ENCODE assay signal across 35 cellular contexts in the genomic region with DNA sequence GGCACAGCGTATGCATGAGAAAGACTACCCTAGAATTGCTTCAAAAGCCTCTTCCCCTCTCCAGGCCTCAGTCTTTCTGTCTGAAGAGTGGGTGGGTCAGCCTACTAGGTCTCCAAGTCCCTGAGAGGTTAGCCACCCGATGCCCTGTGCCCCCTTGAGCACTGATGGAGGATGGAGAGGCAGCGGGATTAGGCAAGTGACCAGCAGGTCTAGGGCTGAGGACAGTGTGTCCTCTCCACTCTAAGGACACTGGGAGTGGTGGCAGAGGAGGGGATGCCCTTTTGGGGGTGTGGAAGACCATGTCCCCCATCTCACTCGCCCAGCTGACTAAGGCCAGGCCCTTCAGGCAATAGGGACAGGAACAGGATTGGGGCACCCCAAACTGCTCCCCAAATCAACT.
"Had no signal": no experiment of that assay in that cellular context is flagged by ENCODE, and none has a peak within 500 bp of the region (broad histone marks: within the 10 kb centered on the region; RNA-seq: fewer than 3 reads in every experiment).

No MANE protein-coding gene starts in this region.

- H3K27ac ChIP-seq: adrenal gland, body of pancreas, brain microvascular endothelial cell, breast epithelium, VCaP had no signal

- H3K36me3 Mint-ChIP-seq: activated CD8-positive, alpha-beta memory T cell treated with anti-CD3 and anti-CD28 coated beads, Interleukin-2, amount 10 ng/mL, durations not matched to agents 7 days and 5 days; activated naive CD4-positive, alpha-beta T cell treated with anti-CD3 and anti-CD28 coated beads, Interleukin-2, amount 50 U/mL, for 72 hours; activated naive CD8-positive, alpha-beta T cell treated with anti-CD3 and anti-CD28 coated beads for 36 hours had no signal

- H3K9me3 Mint-ChIP-seq: activated B cell treated with CpG ODN at 0.5 μM for 24 hours; activated CD4-positive, alpha-beta memory T cell treated with anti-CD3 and anti-CD28 coated beads, Interleukin-2, amount 10 ng/mL, durations not matched to agents 7 days and 5 days; activated CD4-positive, alpha-beta T cell treated with anti-CD3 and anti-CD28 coated beads, Interleukin-2, amount 10 ng/mL, durations not matched to agents 24 days and 14 days; activated naive CD4-positive, alpha-beta T cell treated with anti-CD3 and anti-CD28 coated beads, Interleukin-2, amount 50 U/mL, for 72 hours; activated naive CD8-positive, alpha-beta T cell treated with anti-CD3 and anti-CD28 coated beads for 36 hours; activated T-cell treated with anti-CD3 and anti-CD28 coated beads, Interleukin-2, amount 50 U/mL, for 24 hours; activated T-helper 2 cell treated with anti-CD3 and anti-CD28 coated beads, Interferon-gamma antibody, Interleukin-2, Interleukin-4, amounts not matched to agents 10 μg/mL and 5 μg/mL and 100 μg/mL, durations not matched to agents 14 hours and 24 hours and 36 hours; T-helper 2 cell treated with Interferon-gamma antibody and Interleukin-4, amounts not matched to agents 5 μg/mL and 100 μg/mL, for 36 hours had no signal

- H3K27me3 ChIP-seq: adrenal gland, body of pancreas, brain microvascular endothelial cell, breast epithelium had no signal

- H3K27ac Mint-ChIP-seq: activated B cell treated with CpG ODN at 0.5 μM for 24 hours; activated CD4-positive, alpha-beta memory T cell treated with anti-CD3 and anti-CD28 coated beads, Interleukin-2, amount 10 ng/mL, durations not matched to agents 7 days and 5 days; activated CD4-positive, alpha-beta T cell treated with anti-CD3 and anti-CD28 coated beads, Interleukin-2, amount 10 ng/mL, durations not matched to agents 24 days and 14 days; activated CD8-positive, alpha-beta memory T cell treated with anti-CD3 and anti-CD28 coated beads, Interleukin-2, amount 10 ng/mL, durations not matched to agents 7 days and 5 days; activated CD8-positive, alpha-beta T cell treated with anti-CD3 and anti-CD28 coated beads, Interleukin-2, amount 10 ng/mL, durations not matched to agents 7 days and 5 days; activated naive CD4-positive, alpha-beta T cell treated with anti-CD3 and anti-CD28 coated beads, Interleukin-2, amount 50 U/mL, for 72 hours; activated naive CD8-positive, alpha-beta T cell treated with anti-CD3 and anti-CD28 coated beads for 36 hours; activated T-cell treated with anti-CD3 and anti-CD28 coated beads, Interleukin-2, amount 50 U/mL, for 24 hours; activated T-helper 2 cell treated with anti-CD3 and anti-CD28 coated beads, Interferon-gamma antibody, Interleukin-2, Interleukin-4, amounts not matched to agents 10 μg/mL and 5 μg/mL and 100 μg/mL, durations not matched to agents 14 hours and 24 hours and 36 hours; T-helper 1 cell treated with Interleukin-12 subunit alpha and Interleukin-12 subunit beta and Interleukin-4 antibody, amounts not matched to agents 30 μg/mL and 1 μg/mL, for 36 hours; T-helper 2 cell treated with Interferon-gamma antibody and Interleukin-4, amounts not matched to agents 5 μg/mL and 100 μg/mL, for 36 hours had no signal

- H3K4me3 ChIP-seq: adrenal gland, body of pancreas, breast epithelium had no signal

- DNase-seq: activated B cell treated with CpG ODN at 0.5 μM for 24 hours; activated CD4-positive, alpha-beta memory T cell treated with anti-CD3 and anti-CD28 coated beads, Interleukin-2, amount 10 ng/mL, durations not matched to agents 7 days and 5 days; activated CD4-positive, alpha-beta T cell treated with anti-CD3 and anti-CD28 coated beads for 4 hours; activated CD4-positive, alpha-beta T cell treated with anti-CD3 and anti-CD28 coated beads, Interleukin-2, amount 10 ng/mL, durations not matched to agents 24 days and 14 days; activated CD4-positive, alpha-beta T cell treated with anti-CD3 and anti-CD28 coated beads, Interleukin-2, amount 50 U/mL, for 1 hour; activated CD4-positive, alpha-beta T cell treated with anti-CD3 and anti-CD28 coated beads, Interleukin-2, amount 50 U/mL, for 48 hours; activated CD4-positive, CD25-positive, alpha-beta regulatory T cell treated with anti-CD3 and anti-CD28 coated beads, Interleukin-2, amount 50 U/mL, for 72 hours; activated CD8-positive, alpha-beta memory T cell treated with anti-CD3 and anti-CD28 coated beads for 24 hours; activated CD8-positive, alpha-beta memory T cell treated with anti-CD3 and anti-CD28 coated beads, Interleukin-2, amount 10 ng/mL, durations not matched to agents 7 days and 5 days; activated CD8-positive, alpha-beta memory T cell treated with anti-CD3 and anti-CD28 coated beads, Interleukin-2, amount 50 U/mL, for 48 hours; activated CD8-positive, alpha-beta T cell treated with anti-CD3 and anti-CD28 coated beads, Interleukin-2, amount 10 ng/mL, durations not matched to agents 7 days and 5 days; activated effector memory CD4-positive, alpha-beta T cell treated with Interleukin-2 at 50 U/mL for 16 hours; activated gamma-delta T cell; activated naive CD4-positive, alpha-beta T cell treated with anti-CD3 and anti-CD28 coated beads, Interleukin-2, amount 50 U/mL, for 16 hours; activated naive CD4-positive, alpha-beta T cell treated with Interleukin-2 at 50 U/mL for 16 hours; activated naive CD8-positive, alpha-beta T cell treated with anti-CD3 and anti-CD28 coated beads for 36 hours; activated T-cell treated with anti-CD3 and anti-CD28 coated beads, Interleukin-2, amount 50 U/mL, for 24 hours; activated T-cell treated with anti-CD3 and anti-CD28 coated beads, Interleukin-2, amount 50 U/mL, for 48 hours; adrenal gland; amniotic stem cell; aorta; body of pancreas; brain microvascular endothelial cell; central memory CD4-positive, alpha-beta T cell; T-helper 1 cell; T-helper 2 cell; T-helper 9 cell had no signal

- H3K36me3 ChIP-seq: adrenal gland, brain microvascular endothelial cell, breast epithelium had no signal

- H3K9me3 ChIP-seq: adrenal gland, body of pancreas had no signal

- H3K4me1 ChIP-seq: body of pancreas, breast epithelium had no signal

- H3K27me3 Mint-ChIP-seq: activated CD4-positive, alpha-beta memory T cell treated with anti-CD3 and anti-CD28 coated beads, Interleukin-2, amount 10 ng/mL, durations not matched to agents 7 days and 5 days; activated CD4-positive, alpha-beta T cell treated with anti-CD3 and anti-CD28 coated beads, Interleukin-2, amount 10 ng/mL, durations not matched to agents 24 days and 14 days; activated naive CD8-positive, alpha-beta T cell treated with anti-CD3 and anti-CD28 coated beads for 36 hours; activated T-cell treated with anti-CD3 and anti-CD28 coated beads, Interleukin-2, amount 50 U/mL, for 24 hours had no signal

- H3K4me1 Mint-ChIP-seq: activated CD4-positive, alpha-beta memory T cell treated with anti-CD3 and anti-CD28 coated beads, Interleukin-2, amount 10 ng/mL, durations not matched to agents 7 days and 5 days; activated CD4-positive, alpha-beta T cell treated with anti-CD3 and anti-CD28 coated beads, Interleukin-2, amount 10 ng/mL, durations not matched to agents 24 days and 14 days; activated CD8-positive, alpha-beta memory T cell treated with anti-CD3 and anti-CD28 coated beads, Interleukin-2, amount 10 ng/mL, durations not matched to agents 7 days and 5 days had no signal

- FAIRE-seq: astrocyte, TTC549 had no signal

- H3K4me3 Mint-ChIP-seq: activated B cell treated with CpG ODN at 0.5 μM for 24 hours; activated CD4-positive, alpha-beta memory T cell treated with anti-CD3 and anti-CD28 coated beads, Interleukin-2, amount 10 ng/mL, durations not matched to agents 7 days and 5 days; activated CD4-positive, alpha-beta T cell treated with anti-CD3 and anti-CD28 coated beads, Interleukin-2, amount 10 ng/mL, durations not matched to agents 24 days and 14 days; activated CD8-positive, alpha-beta memory T cell treated with anti-CD3 and anti-CD28 coated beads, Interleukin-2, amount 10 ng/mL, durations not matched to agents 7 days and 5 days; activated CD8-positive, alpha-beta T cell treated with anti-CD3 and anti-CD28 coated beads, Interleukin-2, amount 10 ng/mL, durations not matched to agents 7 days and 5 days; activated naive CD8-positive, alpha-beta T cell treated with anti-CD3 and anti-CD28 coated beads for 36 hours; activated T-cell treated with anti-CD3 and anti-CD28 coated beads, Interleukin-2, amount 50 U/mL, for 24 hours; T-helper 1 cell treated with Interleukin-12 subunit alpha and Interleukin-12 subunit beta and Interleukin-4 antibody, amounts not matched to agents 30 μg/mL and 1 μg/mL, for 36 hours; T-helper 2 cell treated with Interferon-gamma antibody and Interleukin-4, amounts not matched to agents 5 μg/mL and 100 μg/mL, for 36 hours had no signal
